ENCODE assay signal across 27 cellular contexts in the genomic region with DNA sequence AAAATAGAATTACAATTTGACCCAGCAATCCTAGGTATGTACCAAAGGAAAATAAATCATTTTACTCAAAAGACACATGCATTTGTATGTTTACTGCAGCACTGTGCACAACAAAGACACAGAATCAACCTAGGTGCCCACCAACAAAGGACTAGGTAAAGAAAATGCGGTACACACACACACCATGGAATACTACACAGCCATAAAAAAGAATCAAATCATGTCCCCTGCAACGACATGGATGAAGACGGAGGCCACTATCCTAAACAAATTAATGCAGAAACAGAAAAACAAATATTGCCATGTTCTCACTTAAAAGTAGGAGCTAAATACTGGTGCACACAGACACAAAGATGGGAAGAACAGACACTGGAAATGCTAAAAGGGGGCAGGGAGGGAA.
"Had no signal": no experiment of that assay in that cellular context is flagged by ENCODE, and none has a peak within 500 bp of the region (broad histone marks: within the 10 kb centered on the region; RNA-seq: fewer than 3 reads in every experiment).

No MANE protein-coding gene starts in this region.

- ATAC-seq: activated CD8-positive, alpha-beta T cell treated with anti-CD3 and anti-CD28 coated beads for 36 hours; left lung; lower lobe of right lung; mucosa of descending colon; right lobe of liver; stimulated activated naive B cell treated with anti-CD40 and anti-IgM and Interleukin-4, amounts not matched to agents 10 μg/mL and 1 μg/mL and 100 μg/mL, for 72 hours; upper lobe of right lung had no signal

- H3K9me3 ChIP-seq: heart left ventricle, left lung, lower lobe of right lung, mucosa of descending colon, right lobe of liver, stomach, thyroid gland, upper lobe of right lung had no signal

- DNase-seq: activated CD4-positive, alpha-beta T cell treated with anti-CD3 and anti-CD28 coated beads, Interleukin-2, amount 10 ng/mL, durations not matched to agents 7 days and 5 days; activated CD4-positive, CD25-positive, alpha-beta regulatory T cell treated with anti-CD3 and anti-CD28 coated beads, Interleukin-2, amount 50 U/mL, for 72 hours; activated CD8-positive, alpha-beta T cell treated with anti-CD3 and anti-CD28 coated beads for 36 hours; activated gamma-delta T cell; activated naive CD8-positive, alpha-beta T cell treated with anti-CD3 and anti-CD28 coated beads for 36 hours; caudate nucleus; foreskin fibroblast; heart left ventricle; left lung; lower lobe of right lung; mesendoderm; mucosa of descending colon; right lobe of liver; stimulated activated CD4-positive, alpha-beta T cell treated with anti-CD3 and anti-CD28 coated beads, Interleukin-12 subunit alpha, Interleukin-12 subunit beta, amount 100 ng/mL, for 4 hours; stimulated activated CD4-positive, alpha-beta T cell treated with anti-CD3 and anti-CD28 coated beads, Interleukin-4, amount 100 ng/mL, for 24 hours; stimulated activated CD8-positive, alpha-beta memory T cell treated with anti-CD3 and anti-CD28 coated beads, Interleukin-4, amount 100 ng/mL, for 48 hours; stimulated activated naive B cell treated with anti-CD40 and anti-IgM and Interleukin-4, amounts not matched to agents 10 μg/mL and 1 μg/mL and 100 μg/mL, for 72 hours; stomach; T1000; thyroid gland; upper lobe of right lung had no signal

- H3K27ac Mint-ChIP-seq: activated naive CD8-positive, alpha-beta T cell treated with anti-CD3 and anti-CD28 coated beads for 36 hours; nephron; stimulated activated naive B cell treated with anti-CD40 and anti-IgM and Interleukin-4, amounts not matched to agents 10 μg/mL and 1 μg/mL and 100 μg/mL, for 72 hours; T-helper 1 cell treated with Interleukin-12 subunit alpha and Interleukin-12 subunit beta and Interleukin-4 antibody, amounts not matched to agents 30 μg/mL and 1 μg/mL, for 36 hours had no signal

- H3K27me3 ChIP-seq: heart left ventricle, left lung, right lobe of liver, stomach, thyroid gland, upper lobe of right lung had no signal

- H3K27me3 Mint-ChIP-seq: activated CD4-positive, alpha-beta T cell treated with anti-CD3 and anti-CD28 coated beads, Interleukin-2, amount 10 ng/mL, durations not matched to agents 7 days and 5 days; activated CD8-positive, alpha-beta T cell treated with anti-CD3 and anti-CD28 coated beads for 36 hours; activated naive CD8-positive, alpha-beta T cell treated with anti-CD3 and anti-CD28 coated beads for 36 hours; stimulated activated naive B cell treated with anti-CD40 and anti-IgM and Interleukin-4, amounts not matched to agents 10 μg/mL and 1 μg/mL and 100 μg/mL, for 72 hours had no signal

- H3K9me3 Mint-ChIP-seq: activated CD8-positive, alpha-beta T cell treated with anti-CD3 and anti-CD28 coated beads for 36 hours; activated naive CD8-positive, alpha-beta T cell treated with anti-CD3 and anti-CD28 coated beads for 36 hours; nephron; stimulated activated naive B cell treated with anti-CD40 and anti-IgM and Interleukin-4, amounts not matched to agents 10 μg/mL and 1 μg/mL and 100 μg/mL, for 72 hours; T-helper 1 cell treated with Interleukin-12 subunit alpha and Interleukin-12 subunit beta and Interleukin-4 antibody, amounts not matched to agents 30 μg/mL and 1 μg/mL, for 36 hours had no signal

- H3K4me3 ChIP-seq: heart left ventricle, left lung, lower lobe of right lung, mucosa of descending colon, right lobe of liver, SK-N-MC, skin epidermis, stomach, thyroid gland, upper lobe of right lung had no signal

- H3K4me1 Mint-ChIP-seq: nephron had no signal

- FAIRE-seq: endothelial cell of umbilical vein, islet of Langerhans had no signal

- H3K4me3 Mint-ChIP-seq: activated CD4-positive, alpha-beta T cell treated with anti-CD3 and anti-CD28 coated beads, Interleukin-2, amount 10 ng/mL, durations not matched to agents 7 days and 5 days; activated CD8-positive, alpha-beta T cell treated with anti-CD3 and anti-CD28 coated beads for 36 hours; activated naive CD8-positive, alpha-beta T cell treated with anti-CD3 and anti-CD28 coated beads for 36 hours; nephron; stimulated activated naive B cell treated with anti-CD40 and anti-IgM and Interleukin-4, amounts not matched to agents 10 μg/mL and 1 μg/mL and 100 μg/mL, for 72 hours; T-helper 1 cell treated with Interleukin-12 subunit alpha and Interleukin-12 subunit beta and Interleukin-4 antibody, amounts not matched to agents 30 μg/mL and 1 μg/mL, for 36 hours had no signal

- H3K27ac ChIP-seq: left lung, lower lobe of right lung, right lobe of liver, SK-N-MC, skin epidermis, thyroid gland, upper lobe of right lung had no signal
